In genomic region chr14:69505338-69506240, GRCh38 we compare ENCODE assay signal across 21 cellular contexts. TPM values are rescaled to one million over a fixed set of nuclear protein-coding genes. Genes with fewer than 3 reads are reported as not detected.
A peak's percentile ranks its signal among the peaks of the same experiment; 100 is the strongest.
DNase-seq lines count a peak whose midpoint lies in the region; ATAC-seq, FAIRE-seq and TF ChIP-seq lines count a peak whose summit lies in the region.
"Had no signal": no experiment of that assay in that cellular context is flagged by ENCODE, and none has a peak within 500 bp of the region (broad histone marks: within the 10 kb centered on the region; RNA-seq: fewer than 3 reads in every experiment).

No MANE protein-coding gene starts in this region.

- no peak overlapping the region for H2AK5ac ChIP-seq in H1 (ENCODE audit: low read depth, low read length)

- no peak overlapping the region for H3K23ac ChIP-seq in H1 (ENCODE audit: insufficient read length)

- no peak overlapping the region for H3K27ac ChIP-seq in mammary epithelial cell (ENCODE audit: insufficient read depth, low read depth, low read length)
- no peak overlapping the region for H3K27ac ChIP-seq in H1 (ENCODE audit: low read depth, low read length)
- H3K27ac ChIP-seq in upper lobe of right lung, result peak overlapping the region; percentile 55
- H3K27ac ChIP-seq: heart right ventricle, neural progenitor cell, prostate gland, vagina had no signal

- no peak overlapping the region for H2BK12ac ChIP-seq in H1 (ENCODE audit: low read depth, low read length)

- no peak overlapping the region for H4K5ac ChIP-seq in H1 (ENCODE audit: insufficient read length, low read depth, low read length)

- ATAC-seq in upper lobe of right lung, result peak; percentile 71
- ATAC-seq: heart right ventricle, T-cell had no signal

- H3K9me3 Mint-ChIP-seq in MCF 10A (ENCODE audit: unreplicated experiment), result no peaks in the 10 kb centered on the region
- H3K9me3 Mint-ChIP-seq in progenitor cell of endocrine pancreas (ENCODE audit: low read depth), result no peaks in the 10 kb centered on the region
- H3K9me3 Mint-ChIP-seq: T-cell had no signal

- H3K36me3 Mint-ChIP-seq in MCF 10A (ENCODE audit: insufficient read depth, unreplicated experiment) (no peaks in the 10 kb centered on the region), progenitor cell of endocrine pancreas (ENCODE audit: insufficient read depth) (no peaks in the 10 kb centered on the region)
- H3K36me3 Mint-ChIP-seq: neural progenitor cell, T-cell had no signal

- no peak overlapping the region for H3K56ac ChIP-seq in H1 (replicated peaks; ENCODE audit: insufficient read length, low read depth, low read length)

- CTCF ChIA-PET in MCF 10A (lab: Yijun Ruan, JAX) (interaction anchor here (1.2 kb wide), 1 partner anchor 22 kb away, joined by 3 read pairs; no protein-coding TSS in a partner anchor), mammary epithelial cell (lab: Charles Lee; ENCODE audit: low non-redundant PET) (no interaction called here), H1 (lab: Charles Lee; ENCODE audit: partially characterized antibody) (interaction anchor here (0.9 to 6.3 kb wide), 11 partner anchors 8 to 68 kb away, joined by 3 to 41 read pairs (median 8); partner anchors contain the start of gene CCDC177)

- no peaks in the 10 kb centered on the region for H3K79me2 ChIP-seq in mammary epithelial cell (ENCODE audit: insufficient read depth, low read length)
- H3K79me2 ChIP-seq in H1 (ENCODE audit: control insufficient read depth in 1 of 2, insufficient read depth in 2 of 2, low read length in 2 of 2), result no peaks in the 10 kb centered on the region

- H3K27ac Mint-ChIP-seq in MCF 10A (ENCODE audit: low read depth, unreplicated experiment) (no peak overlapping the region), progenitor cell of endocrine pancreas (no peak overlapping the region)
- H3K27ac Mint-ChIP-seq: neural progenitor cell, T-cell had no signal

- H3K4me3 Mint-ChIP-seq in MCF 10A (ENCODE audit: unreplicated experiment) (no peak overlapping the region), progenitor cell of endocrine pancreas (ENCODE audit: low read depth) (no peak overlapping the region)
- H3K4me3 Mint-ChIP-seq: neural progenitor cell, T-cell had no signal

- H3K4me2 ChIP-seq in mammary epithelial cell (ENCODE audit: insufficient read depth, low read depth, low read length), result no peak overlapping the region
- H3K4me2 ChIP-seq in H1 (ENCODE audit: insufficient read depth in 1 of 2, low read depth in 2 of 2, low read length in 2 of 2), result no peak overlapping the region
- H3K4me2 ChIP-seq: neural progenitor cell had no signal

- H3K14ac ChIP-seq in H1 (ENCODE audit: insufficient read length), result no peak overlapping the region

- H3K9me3 ChIP-seq in mammary epithelial cell (replicated peaks; ENCODE audit: insufficient read depth, low read length) (no peaks in the 10 kb centered on the region), H1 (ENCODE audit: insufficient read depth in 2 of 2, low read depth in 1 of 2, low read length in 1 of 2) (no peaks in the 10 kb centered on the region), upper lobe of right lung (no peaks in the 10 kb centered on the region)
- H3K9me3 ChIP-seq: heart right ventricle, prostate gland, vagina had no signal

- DNase-seq in MCF 10A (ENCODE audit: unreplicated experiment), result peak; percentile 16
- no peak for DNase-seq in mammary epithelial cell
- peak; percentile 12 for DNase-seq in NCI-H146 (lab: John Stamatoyannopoulos, UW)
- no peak for DNase-seq in H1 (ENCODE audit: low read depth in 1 of 2, low spot score in 2 of 2)
- DNase-seq in upper lobe of right lung, result peak; percentile 50
- DNase-seq in NCI-H2029 treated with DMSO at 0.1 percent for 48 hours (lab: John Stamatoyannopoulos, UW), result no peak
- no peak for DNase-seq in progenitor cell of endocrine pancreas (ENCODE audit: low spot score, unreplicated experiment)
- DNase-seq in kidney glomerular epithelial cell (lab: John Stamatoyannopoulos, UW), result no peak
- DNase-seq: activated CD4-positive, alpha-beta T cell treated with anti-CD3 and anti-CD28 coated beads for 4 hours; activated naive CD4-positive, alpha-beta T cell treated with anti-CD3 and anti-CD28 coated beads, Interleukin-2, amount 50 U/mL, for 16 hours; activated T-cell treated with anti-CD3 and anti-CD28 coated beads, Interleukin-2, amount 50 U/mL, for 48 hours; GF-D8; heart right ventricle; NCI-H774; SIG-M5; T-cell had no signal

- H3K23me2 ChIP-seq in H1 (ENCODE audit: low read depth, low read length), result no peaks in the 10 kb centered on the region

- 87% methylated on average over 8 of the region's 8 CpGs for WGBS in mammary epithelial cell (ENCODE audit: low coverage, missing lambda C conversion rate)
- 83% methylated on average over 8 of the region's 8 CpGs; no CpG with 5 or more reads in 1 of the 2 experiments for WGBS in H1 (ENCODE audit: extremely low coverage in 1 of 2, insufficient coverage in 1 of 2, insufficient read length in 1 of 2, insufficient replicate concordance in 2 of 2, low coverage in 1 of 2, low lambda C conversion rate in 2 of 2, missing lambda C conversion rate in 1 of 2), 2 experiments

- no peaks in the 10 kb centered on the region for H3K36me3 ChIP-seq in mammary epithelial cell (ENCODE audit: insufficient read depth, low read length)
- H3K36me3 ChIP-seq in H1 (ENCODE audit: control insufficient read depth in 2 of 4, insufficient read depth in 4 of 4, low read length in 3 of 4), result no peaks in the 10 kb centered on the region
- no peaks in the 10 kb centered on the region for H3K36me3 ChIP-seq in upper lobe of right lung
- H3K36me3 ChIP-seq: heart right ventricle, neural progenitor cell, prostate gland, vagina had no signal

- H3K27me3 Mint-ChIP-seq in MCF 10A (ENCODE audit: insufficient read depth, unreplicated experiment) (peaks cover 50% of the 10 kb centered on the region), progenitor cell of endocrine pancreas (peaks cover 16% of the 10 kb centered on the region)

- no peak for TF ChIP-seq POLR2A in H1 (IDR thresholded peaks at IDR 0.05; ENCODE audit: control extremely low read depth in 1 of 2, low read depth in 2 of 2, low read length in 2 of 2)

- H3K4me1 ChIP-seq in mammary epithelial cell (ENCODE audit: insufficient read depth, low read length), result peaks cover 4% of the 10 kb centered on the region
- peaks cover 0 to 4% (median 1%) of the 10 kb centered on the region in 4 experiments; a peak in 2 of 7 replicates for H3K4me1 ChIP-seq in H1 (replicated peaks in 1 of 4; ENCODE audit: control insufficient read depth in 3 of 4, insufficient read depth in 4 of 4, low read length in 3 of 4)
- H3K4me1 ChIP-seq in upper lobe of right lung, result no peaks in the 10 kb centered on the region
- H3K4me1 ChIP-seq: neural progenitor cell, prostate gland had no signal

- H3K27me3 ChIP-seq in mammary epithelial cell (ENCODE audit: insufficient read depth, low read length) (peaks cover 2% of the 10 kb centered on the region), H1 (replicated peaks in 1 of 4; ENCODE audit: control insufficient read depth in 3 of 4, extremely low read depth in 1 of 4, insufficient read depth in 3 of 4, low read length in 3 of 4) (no peaks in the 10 kb centered on the region; a peak in 1 of 7 replicates), upper lobe of right lung (no peaks in the 10 kb centered on the region)
- H3K27me3 ChIP-seq: heart right ventricle, vagina had no signal

- TF ChIP-seq CTCF in MCF 10A (IDR thresholded peaks at IDR 0.05; ENCODE audit: unreplicated experiment) (no peak), mammary epithelial cell (conservative IDR thresholded peaks at IDR 0.05 in 1 of 2, IDR thresholded peaks at IDR 0.05 in 1 of 2; ENCODE audit: extremely low read depth in 1 of 2, insufficient read depth in 1 of 2, low read depth in 1 of 2, low read length in 2 of 2) (no peak), H1 (IDR thresholded peaks at IDR 0.05; ENCODE audit: control extremely low read depth in 1 of 3, insufficient read depth in 1 of 3, low read depth in 1 of 3, low read length in 3 of 3) (no peak), upper lobe of right lung (IDR thresholded peaks at IDR 0.05) (no peak), progenitor cell of endocrine pancreas (IDR thresholded peaks at IDR 0.05; ENCODE audit: unreplicated experiment) (no peak)

- peaks cover 7% of the 10 kb centered on the region for H3K4me1 Mint-ChIP-seq in MCF 10A (ENCODE audit: insufficient read depth, unreplicated experiment)
- H3K4me1 Mint-ChIP-seq in progenitor cell of endocrine pancreas (ENCODE audit: low read depth), result peaks cover 1% of the 10 kb centered on the region
- H3K4me1 Mint-ChIP-seq: T-cell had no signal

- H4K91ac ChIP-seq in H1 (replicated peaks; ENCODE audit: insufficient read length, low read length), result no peak overlapping the region

- BruUV-seq in MCF 10A (replicated peaks; lab: Mats Ljungman, UMichigan), result no TSS peak
- no TSS peak for BruUV-seq in mammary epithelial cell (replicated peaks; lab: Mats Ljungman, UMichigan)

- H2AFZ ChIP-seq in mammary epithelial cell (ENCODE audit: low read depth, low read length) (no peak overlapping the region), H1 (ENCODE audit: low read length) (no peak overlapping the region)
- H2AFZ ChIP-seq: neural progenitor cell had no signal

- no peak overlapping the region for H4K8ac ChIP-seq in H1 (ENCODE audit: extremely low read depth, insufficient read depth, low read length)

- no peak for FAIRE-seq in H1 (lab: Jason Lieb, UNC)
- FAIRE-seq: astrocyte, D721Med had no signal

- intact Hi-C loops in MCF 10A (cut with micrococcal nuclease), result no loop called here
- intact Hi-C loops in mammary epithelial cell (cut with micrococcal nuclease), result no loop called here
- intact Hi-C loops in upper lobe of right lung (cut with DNase I), result no loop called here

- no peak for TF ChIP-seq RAD21 in H1 (IDR thresholded peaks at IDR 0.05 in 1 of 2, conservative IDR thresholded peaks at IDR 0.05 in 1 of 2; ENCODE audit: low read depth in 2 of 2, low read length in 2 of 2)

- dilution Hi-C loops in mammary epithelial cell (cut with HindIII; ENCODE audit: low sequenced_read_pairs), result no loop called here

- H2BK5ac ChIP-seq in H1 (ENCODE audit: low read depth, low read length), result no peak overlapping the region

- H3K4me3 ChIP-seq in mammary epithelial cell (replicated peaks in 1 of 3; ENCODE audit: insufficient read depth in 1 of 3, low read depth in 2 of 3, low read length in 3 of 3) (no peak overlapping the region), H1 (ENCODE audit: extremely low read depth in 1 of 4, insufficient read depth in 2 of 4, low read depth in 3 of 4, low read length in 4 of 4) (no peak overlapping the region), upper lobe of right lung (no peak overlapping the region)
- H3K4me3 ChIP-seq: heart right ventricle, neural progenitor cell, prostate gland, vagina had no signal

- no peak overlapping the region for H2BK20ac ChIP-seq in H1 (ENCODE audit: low read length)

- in situ Hi-C loops in mammary epithelial cell (cut with MboI; ENCODE audit: low sequenced_read_pairs in 2 of 2), result no loop called here

- H3K79me1 ChIP-seq in H1 (ENCODE audit: low read depth, low read length), result no peaks in the 10 kb centered on the region

- H3K9ac ChIP-seq in mammary epithelial cell (ENCODE audit: insufficient read depth, low read length) (no peak overlapping the region), H1 (replicated peaks in 1 of 4; ENCODE audit: extremely low read depth in 1 of 4, low read depth in 3 of 4, low read length in 3 of 4) (no peak overlapping the region)
- H3K9ac ChIP-seq: neural progenitor cell had no signal

- H3K18ac ChIP-seq in H1 (ENCODE audit: extremely low read depth, low read length), result no peak overlapping the region

- no peaks in the 10 kb centered on the region for H4K20me1 ChIP-seq in mammary epithelial cell (ENCODE audit: insufficient read depth, low read length)
- H4K20me1 ChIP-seq in H1 (replicated peaks in 1 of 2; ENCODE audit: control insufficient read depth in 1 of 2, insufficient read depth in 2 of 2, low read length in 2 of 2), result no peaks in the 10 kb centered on the region

- POLR2A ChIA-PET in MCF 10A (lab: Yijun Ruan, JAX) (no interaction called here), H1 (lab: Charles Lee; ENCODE audit: partially characterized antibody) (no interaction called here)

- no peak overlapping the region for H3K4ac ChIP-seq in H1 (replicated peaks; ENCODE audit: insufficient read length, low read depth, low read length)

- H2BK120ac ChIP-seq in H1 (replicated peaks; ENCODE audit: low read depth, low read length), result no peak overlapping the region

- no peak overlapping the region for H2BK15ac ChIP-seq in H1 (ENCODE audit: low read length)

- TF ChIP-seq EP300 in H1 (IDR thresholded peaks at IDR 0.05; ENCODE audit: borderline replicate concordance in 1 of 2, low read depth in 2 of 2, low read length in 2 of 2), result no peak

RNA-seq across cellular contexts. Expression of gene PLEKHD1, which starts 21.1 kb away (rescaled TPM):
- 0.05 TPM in 1 of 2 replicates, not detected in the other for total RNA-seq in MCF 10A (2022)
- not detected for total RNA-seq in mammary epithelial cell
- polyA plus RNA-seq in mammary epithelial cell, result not detected
- polyA minus RNA-seq in mammary epithelial cell, result not detected
- 0.48 and 0.67 TPM in 2 replicates for total RNA-seq in H1 (2021; fragmentation: NEBNext Ultra II Directional; extraction: Animal tissue kit (Norgen Biotek cat#: 25700))
- polyA plus RNA-seq in H1 (2011; rRNA removed), result 0.24 and 0.42 TPM in 2 replicates
- 0.54 TPM for polyA plus RNA-seq in H1 (2011; cell fraction: cytosol; rRNA removed)
- polyA plus RNA-seq in H1 (2011; cell fraction: nucleus; rRNA removed), result 0.97 TPM
- 0.60 to 0.72 TPM (median 0.70 TPM) in 4 replicates for polyA plus RNA-seq in H1 (2012, experiment 1 of 2)
- polyA plus RNA-seq in H1 (2012, experiment 2 of 2), result 0.30 TPM
- polyA plus RNA-seq in H1 (2013, experiment 1 of 2), result 0.41 TPM
- polyA plus RNA-seq in H1 (2013, experiment 2 of 2), result 0.42 TPM
- polyA minus RNA-seq in H1 (2011; rRNA and poly(A)+ RNA removed), result 0.29 and 0.54 TPM in 2 replicates
- polyA minus RNA-seq in H1 (2011; cell fraction: cytosol; rRNA and poly(A)+ RNA removed), result not detected
- 1.00 TPM for polyA minus RNA-seq in H1 (2011; cell fraction: nucleus; rRNA and poly(A)+ RNA removed)
- 0.41 TPM for total RNA-seq in upper lobe of right lung
- 1.5 and 2.0 TPM in 2 replicates for total RNA-seq in progenitor cell of endocrine pancreas
- total RNA-seq: vagina had no signal

Comparison
In these comparisons a context has a peak if more than half of its experiments do, and no peak if none do; other contexts are left out.
1. DNase-seq: peak in MCF 10A (single experiment), NCI-H146 (single experiment) and upper lobe of right lung (single experiment); none in mammary epithelial cell (single experiment), H1 (0 of 2), NCI-H2029 treated with DMSO at 0.1 percent for 48 hours (single experiment), progenitor cell of endocrine pancreas (single experiment) and kidney glomerular epithelial cell (single experiment).